ENCODE assay signal across 9 cellular contexts in genomic region chr17:27530791-27531391, GRCh38.
DNase-seq lines count a peak whose midpoint lies in the region; ATAC-seq and TF ChIP-seq lines count a peak whose summit lies in the region.
"Had no signal": no experiment of that assay in that cellular context is flagged by ENCODE, and none has a peak within 500 bp of the region (broad histone marks: within the 10 kb centered on the region; RNA-seq: fewer than 3 reads in every experiment).

No MANE protein-coding gene starts in this region.

- H3K36me3 Mint-ChIP-seq in Caco-2 (ENCODE audit: insufficient read depth, unreplicated experiment), result peaks cover 13% of the 10 kb centered on the region

- intact Hi-C loops in Caco-2 (cut with micrococcal nuclease; ENCODE audit: unreplicated experiment), result loop anchor here (5.0 kb wide), 1 partner anchor 71 kb away; no protein-coding TSS in a partner anchor

- H3K9me3 ChIP-seq in Caco-2, result no peaks in the 10 kb centered on the region

- TF ChIP-seq CTCF in Caco-2 (IDR thresholded peaks at IDR 0.05; ENCODE audit: insufficient read depth in 1 of 2, low read depth in 1 of 2, low read length in 1 of 2, severe bottlenecking in 1 of 2, unreplicated experiment in 1 of 2), result no peak
- TF ChIP-seq CTCF in astrocyte of the spinal cord (IDR thresholded peaks at IDR 0.05; ENCODE audit: low read depth, low read length), result no peak

- in situ Hi-C loops in astrocyte of the spinal cord (cut with HindIII; ENCODE audit: low sequenced_read_pairs), result no loop called here

- no peaks in the 10 kb centered on the region for H3K9me3 Mint-ChIP-seq in Caco-2 (ENCODE audit: unreplicated experiment)

- H3K4me3 ChIP-seq in Caco-2 (ENCODE audit: low read depth, low read length) (no peak overlapping the region), astrocyte of the spinal cord (ENCODE audit: low read depth, low read length) (no peak overlapping the region)
- H3K4me3 ChIP-seq: cardiac muscle cell had no signal

- ATAC-seq in HG03432 (IDR thresholded peaks at IDR 0.05; ENCODE audit: unreplicated experiment) (peak; percentile 65), HG02763 (IDR thresholded peaks at IDR 0.05; ENCODE audit: unreplicated experiment) (no peak), GM21717 (IDR thresholded peaks at IDR 0.05; ENCODE audit: unreplicated experiment) (no peak)

- H3K27ac Mint-ChIP-seq in Caco-2 (ENCODE audit: unreplicated experiment), result peak overlapping the region; percentile 90

- H3K36me3 ChIP-seq in Caco-2 (ENCODE audit: control insufficient read depth, insufficient read depth, low read length), result no peaks in the 10 kb centered on the region
- H3K36me3 ChIP-seq: cardiac muscle cell had no signal

- no peaks in the 10 kb centered on the region for H3K27me3 Mint-ChIP-seq in Caco-2 (ENCODE audit: insufficient read depth, unreplicated experiment)

- peaks cover 75% of the 10 kb centered on the region for H3K4me1 Mint-ChIP-seq in Caco-2 (ENCODE audit: low read depth, unreplicated experiment)

- CTCF ChIA-PET in Caco-2 (lab: Charles Lee), result interaction anchor here (1.2 kb wide), 1 partner anchor 69 kb away, joined by 3 read pairs; no protein-coding TSS in a partner anchor

- no peaks in the 10 kb centered on the region for H3K27me3 ChIP-seq in Caco-2 (replicated peaks; ENCODE audit: control insufficient read depth, insufficient read depth, low read length)
- H3K27me3 ChIP-seq: cardiac muscle cell had no signal

- no peak overlapping the region for H3K4me3 Mint-ChIP-seq in Caco-2 (ENCODE audit: unreplicated experiment)

- peaks cover 61% of the 10 kb centered on the region for H3K4me1 ChIP-seq in Caco-2

- BruUV-seq in Caco-2 (replicated peaks; lab: Mats Ljungman, UMichigan), result no TSS peak

- POLR2A ChIA-PET in Caco-2 (lab: Charles Lee), result no interaction called here

- DNase-seq in Caco-2 (no peak), astrocyte of the spinal cord (ENCODE audit: low read depth, low spot score) (peak; percentile 25), midbrain (lab: John Stamatoyannopoulos, UW) (peak; percentile 5), HT-29 (ENCODE audit: low spot score) (no peak), Ammon's horn (ENCODE audit: low spot score) (no peak)

Comparison
In these comparisons a context has a peak if more than half of its experiments do, and no peak if none do; other contexts are left out.
1. DNase-seq: peak in astrocyte of the spinal cord (single experiment) and midbrain (single experiment); none in Caco-2 (0 of 2), HT-29 (single experiment) and Ammon's horn (single experiment).